ENCODE assay signal across 17 cellular contexts in the genomic region with DNA sequence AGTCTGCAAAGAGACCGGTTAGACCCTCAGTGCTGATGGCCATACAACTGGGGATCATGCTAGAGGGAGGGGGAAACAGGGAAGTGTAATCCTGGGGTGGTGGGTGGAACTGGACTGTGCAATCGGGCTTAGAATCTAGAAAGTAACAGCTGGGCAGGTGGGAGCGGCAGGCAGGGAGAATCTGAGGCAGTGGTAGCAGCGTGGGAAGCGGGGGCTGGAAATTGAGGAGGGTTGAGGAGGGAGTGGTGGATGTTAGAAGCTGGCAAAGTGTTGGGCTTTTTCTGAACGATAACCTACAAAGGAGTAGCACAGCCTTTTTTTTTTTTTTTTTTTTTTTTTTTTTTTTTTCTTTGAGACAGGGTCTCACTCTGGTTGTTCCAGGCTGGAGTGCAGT. TPM values are rescaled to one million over a fixed set of nuclear protein-coding genes. Genes with fewer than 3 reads are reported as not detected.
DNase-seq lines count a peak whose midpoint lies in the region; TF ChIP-seq lines count a peak whose summit lies in the region.
"Had no signal": no experiment of that assay in that cellular context is flagged by ENCODE, and none has a peak within 500 bp of the region (broad histone marks: within the 10 kb centered on the region; RNA-seq: fewer than 3 reads in every experiment).

No MANE protein-coding gene starts in this region.

- no peak for TF ChIP-seq EP300 in tibial nerve (IDR thresholded peaks at IDR 0.05)

- no peaks in the 10 kb centered on the region for H3K27me3 ChIP-seq in Loucy (ENCODE audit: insufficient read depth, low read length, poor library complexity, severe bottlenecking)
- peaks cover 39% of the 10 kb centered on the region for H3K27me3 ChIP-seq in endodermal cell (ENCODE audit: control insufficient read depth, insufficient read depth, low read length, poor library complexity, severe bottlenecking)
- H3K27me3 ChIP-seq in mucosa of rectum (ENCODE audit: control insufficient read depth in 2 of 2, insufficient read depth in 2 of 2, low read length in 2 of 2) = peaks cover 7 to 9% of the 10 kb centered on the region in 2 donors
- H3K27me3 ChIP-seq in tibial nerve = no peaks in the 10 kb centered on the region

- 80 to 92% methylated on average over 1 to 5 of the region's 6 CpGs for WGBS in endodermal cell (ENCODE audit: insufficient coverage in 1 of 2, insufficient read length in 1 of 2), 2 experiments
- 68 to 72% methylated on average over 6 of the region's 6 CpGs for WGBS in tibial nerve, 2 donors

- H3K27ac ChIP-seq in endodermal cell (ENCODE audit: low read depth, low read length) = no peak overlapping the region
- peak overlapping the region; percentile 69 to 82 for H3K27ac ChIP-seq in mucosa of rectum (ENCODE audit: low read depth in 2 of 2, low read length in 2 of 2)
- H3K27ac ChIP-seq in tibial nerve = peak overlapping the region in 3 of 4 donors; percentile 63 to 66 (median 64)
- H3K27ac ChIP-seq: BLaER1 had no signal

- H3K4me3 ChIP-seq in Loucy (ENCODE audit: low read length, poor library complexity, severe bottlenecking) = no peak overlapping the region
- H3K4me3 ChIP-seq in endodermal cell (ENCODE audit: low read length) = peak overlapping the region; percentile 21
- no peak overlapping the region for H3K4me3 ChIP-seq in mucosa of rectum (ENCODE audit: low read length in 2 of 2)
- H3K4me3 ChIP-seq in tibial nerve = no peak overlapping the region
- H3K4me3 ChIP-seq: BLaER1 had no signal

- no peaks in the 10 kb centered on the region for H3K9me3 Mint-ChIP-seq in endodermal cell
- H3K9me3 Mint-ChIP-seq: activated naive CD4-positive, alpha-beta T cell treated with anti-CD3 and anti-CD28 coated beads, Interleukin-2, amount 50 U/mL, for 72 hours; activated T-cell treated with anti-CD3 and anti-CD28 coated beads, Interleukin-2, amount 50 U/mL, for 4 hours had no signal

- H3F3A ChIP-seq in Loucy (ENCODE audit: low read depth) = no peaks in the 10 kb centered on the region; the same call in 1 of the 2 replicates

- H3K4me1 Mint-ChIP-seq in endodermal cell = peaks cover 44% of the 10 kb centered on the region

- H3K36me3 ChIP-seq in Loucy (ENCODE audit: insufficient read depth, low read length) = no peaks in the 10 kb centered on the region
- H3K36me3 ChIP-seq in endodermal cell (ENCODE audit: control insufficient read depth, insufficient read depth, low read length) = no peaks in the 10 kb centered on the region
- no peaks in the 10 kb centered on the region for H3K36me3 ChIP-seq in mucosa of rectum (ENCODE audit: control insufficient read depth in 2 of 2, insufficient read depth in 2 of 2, low read length in 2 of 2)
- no peaks in the 10 kb centered on the region for H3K36me3 ChIP-seq in tibial nerve
- H3K36me3 ChIP-seq: BLaER1 had no signal

- H2AFZ ChIP-seq in Loucy (ENCODE audit: low read length) = peak overlapping the region; percentile 46; the same call in 1 of the 2 replicates

- no peak for TF ChIP-seq POLR2A in tibial nerve (IDR thresholded peaks at IDR 0.05)

- no peaks in the 10 kb centered on the region for H4K20me1 ChIP-seq in Loucy (ENCODE audit: insufficient read depth, low read length, poor library complexity, severe bottlenecking)
- H4K20me1 ChIP-seq: BLaER1 had no signal

- no peaks in the 10 kb centered on the region for H3K79me2 ChIP-seq in Loucy (ENCODE audit: insufficient read depth, low read length)

- H3K9me3 ChIP-seq in Loucy (ENCODE audit: insufficient read depth, low read depth, low read length) (no peaks in the 10 kb centered on the region), endodermal cell (ENCODE audit: control insufficient read depth, low read length) (no peaks in the 10 kb centered on the region), mucosa of rectum (ENCODE audit: control insufficient read depth in 2 of 2, low read length in 2 of 2) (no peaks in the 10 kb centered on the region), tibial nerve (no peaks in the 10 kb centered on the region)
- H3K9me3 ChIP-seq: BLaER1 had no signal

- H3K27ac Mint-ChIP-seq in endodermal cell = peak overlapping the region; percentile 82
- H3K27ac Mint-ChIP-seq: activated naive CD4-positive, alpha-beta T cell treated with anti-CD3 and anti-CD28 coated beads, Interleukin-2, amount 50 U/mL, for 72 hours had no signal

- no peak overlapping the region for H3K4me2 ChIP-seq in Loucy (ENCODE audit: low read depth, low read length, poor library complexity, severe bottlenecking)
- H3K4me2 ChIP-seq: BLaER1 had no signal

- peaks cover 54% of the 10 kb centered on the region for H3K27me3 Mint-ChIP-seq in endodermal cell (ENCODE audit: insufficient read depth)

- DNase-seq in endodermal cell (no peak), tibial nerve (ENCODE audit: low spot score in 2 of 2) (no peak), NCI-H2081 (lab: John Stamatoyannopoulos, UW) (no peak), NCI-H510A treated with DMSO at 0.1 percent for 48 hours (lab: John Stamatoyannopoulos, UW) (no peak), NCI-H226 (no peak)
- DNase-seq: activated T-cell treated with anti-CD3 and anti-CD28 coated beads, Interleukin-2, amount 50 U/mL, for 4 hours; DMS53; effector memory CD4-positive, alpha-beta T cell; HCEC 1CT; hypothalamus; retina had no signal

- peaks cover 31% of the 10 kb centered on the region for H3K4me1 ChIP-seq in Loucy (ENCODE audit: insufficient read depth, low read length, poor library complexity, severe bottlenecking)
- H3K4me1 ChIP-seq in endodermal cell (ENCODE audit: control insufficient read depth, insufficient read depth, low read length) = peaks cover 15% of the 10 kb centered on the region
- peaks cover 17 to 25% of the 10 kb centered on the region in 2 donors for H3K4me1 ChIP-seq in mucosa of rectum (ENCODE audit: control insufficient read depth in 2 of 2, insufficient read depth in 2 of 2, low read length in 2 of 2)
- peaks cover 0 to 55% (median 22%) of the 10 kb centered on the region in 4 donors for H3K4me1 ChIP-seq in tibial nerve

- H3K36me3 Mint-ChIP-seq in endodermal cell (ENCODE audit: low read depth) = no peaks in the 10 kb centered on the region
- H3K36me3 Mint-ChIP-seq: activated naive CD4-positive, alpha-beta T cell treated with anti-CD3 and anti-CD28 coated beads, Interleukin-2, amount 50 U/mL, for 72 hours had no signal

- TF ChIP-seq CTCF in Loucy (conservative IDR thresholded peaks at IDR 0.05; ENCODE audit: low read length) (no peak), endodermal cell (conservative IDR thresholded peaks at IDR 0.05) (no peak), tibial nerve (IDR thresholded peaks at IDR 0.05) (no peak)

- H3K4me3 Mint-ChIP-seq in endodermal cell = peak overlapping the region; percentile 25
- H3K4me3 Mint-ChIP-seq: activated T-cell treated with anti-CD3 and anti-CD28 coated beads, Interleukin-2, amount 50 U/mL, for 4 hours had no signal

- H3K9ac ChIP-seq in Loucy (ENCODE audit: low read depth, low read length, poor library complexity, severe bottlenecking) (no peak overlapping the region), endodermal cell (ENCODE audit: extremely low read depth, low read length, poor library complexity, severe bottlenecking) (peak overlapping the region; percentile 33), mucosa of rectum (ENCODE audit: low read depth in 1 of 2, low read length in 2 of 2) (no peak overlapping the region)
- H3K9ac ChIP-seq: BLaER1 had no signal

- no peaks in the 10 kb centered on the region for H3K9me2 ChIP-seq in Loucy (replicated peaks; ENCODE audit: low read depth, low read length)

RNA-seq across cellular contexts. Expression of a gene that starts 3.1 kb away (rescaled TPM):
- total RNA-seq in endodermal cell (10 to 100 TPM; 21.7 to 48.4 TPM), tibial nerve (1,000 to 10,000 TPM; 1,043 to 8,473 (median 5,787) TPM)
- 13.5 TPM for polyA plus RNA-seq in endodermal cell (2013, experiment 1 of 2)
- 23.1 TPM for polyA plus RNA-seq in endodermal cell (2013, experiment 2 of 2)
- polyA plus RNA-seq: neural cell had no signal

RNA-seq across cellular contexts. Expression of a gene that starts 8.9 kb away (rescaled TPM):
- under 1 TPM; 0.46 to 0.71 TPM for total RNA-seq in endodermal cell
- 0.28 TPM for polyA plus RNA-seq in endodermal cell (2013, experiment 1 of 2)
- 0.21 TPM for polyA plus RNA-seq in endodermal cell (2013, experiment 2 of 2)
- 1 to 10 TPM in 1 of 4 donors, under 1 TPM in 3; 0.30 to 2.9 (median 0.72) TPM for total RNA-seq in tibial nerve
- total RNA-seq: temporal lobe had no signal
- polyA plus RNA-seq: neural cell had no signal

RNA-seq across cellular contexts. Expression of a gene that starts 15.2 kb away (rescaled TPM):
- 10 to 100 TPM; 13.0 to 18.4 TPM for total RNA-seq in endodermal cell
- 6.8 TPM for polyA plus RNA-seq in endodermal cell (2013, experiment 1 of 2)
- polyA plus RNA-seq in endodermal cell (2013, experiment 2 of 2) = 7.2 TPM
- total RNA-seq in tibial nerve = 10 to 100 TPM; 51.8 to 57.0 (median 54.3) TPM

RNA-seq across cellular contexts. Expression of a gene that starts 44.5 kb away (rescaled TPM):
- total RNA-seq in endodermal cell = 10 to 100 TPM; 10.2 to 12.6 TPM
- 9.5 TPM for polyA plus RNA-seq in endodermal cell (2013, experiment 1 of 2)
- 9.6 TPM for polyA plus RNA-seq in endodermal cell (2013, experiment 2 of 2)
- 100 to 1,000 TPM; 411 to 653 (median 546) TPM for total RNA-seq in tibial nerve

Comparison
In these comparisons a context has a peak if more than half of its experiments do, and no peak if none do; other contexts are left out.
1. RNA of a gene that starts 3.1 kb away (total RNA-seq): 1,043 to 8,473 TPM in tibial nerve; 21.7 to 48.4 TPM in endodermal cell; every median in the first group is over 10 times any median in the second.